ENCODE assay signal across 22 cellular contexts in genomic region chr4:1577818-1578217, GRCh38.
DNase-seq lines count a peak whose midpoint lies in the region; ATAC-seq, FAIRE-seq and TF ChIP-seq lines count a peak whose summit lies in the region.
"Had no signal": no experiment of that assay in that cellular context is flagged by ENCODE, and none has a peak within 500 bp of the region (broad histone marks: within the 10 kb centered on the region; RNA-seq: fewer than 3 reads in every experiment).

No MANE protein-coding gene starts in this region.

- TF ChIP-seq RAD21 in K562 (CRISPR knock-in tag; conservative IDR thresholded peaks at IDR 0.05 in 1 of 2, IDR thresholded peaks at IDR 0.05 in 1 of 2) = no peak

- no peak overlapping the region for H3K4me3 Mint-ChIP-seq in T-helper 2 cell treated with Interferon-gamma antibody and Interleukin-4, amounts not matched to agents 5 μg/mL and 100 μg/mL, for 36 hours

- H3K4me3 ChIP-seq in right atrium auricular region (no peak overlapping the region), K562 (no peak overlapping the region), iPS-20b (ENCODE audit: low read length) (peak overlapping the region; percentile 50; the same call in 1 of the 2 replicates), suprapubic skin (peak overlapping the region; percentile 56)

- no TSS peak for BruUV-seq in K562 (replicated peaks; lab: Mats Ljungman, UMichigan)

- no peak for FAIRE-seq in K562 (lab: Jason Lieb, UNC)
- FAIRE-seq: GM12891, keratinocyte had no signal

- no peak for TF ChIP-seq POLR2A in K562 (conservative IDR thresholded peaks at IDR 0.05)
- TF ChIP-seq POLR2A in suprapubic skin (IDR thresholded peaks at IDR 0.05) = no peak

- TF ChIP-seq CTCF in right atrium auricular region (IDR thresholded peaks at IDR 0.05) (no peak), K562 (IDR thresholded peaks at IDR 0.05 in 2 of 3, conservative IDR thresholded peaks at IDR 0.05 in 1 of 3; ENCODE audit: insufficient read depth in 2 of 3, low read depth in 1 of 3, low read length in 3 of 3) (no peak), suprapubic skin (IDR thresholded peaks at IDR 0.05) (no peak)

- H3K4me1 Mint-ChIP-seq in T-helper 2 cell treated with Interferon-gamma antibody and Interleukin-4, amounts not matched to agents 5 μg/mL and 100 μg/mL, for 36 hours (ENCODE audit: low read depth) = peaks cover 4% of the 10 kb centered on the region

- no peak overlapping the region for H3K9ac ChIP-seq in K562 (ENCODE audit: insufficient read depth in 1 of 2, low read depth in 2 of 2, low read length in 2 of 2)
- no peak overlapping the region for H3K9ac ChIP-seq in iPS-20b (ENCODE audit: low read depth, low read length)

- in situ Hi-C loops in K562 (cut with MboI) = no loop called here

- intact Hi-C loops in Right ventricle myocardium superior (cut with DNase I) = no loop called here
- intact Hi-C loops in K562 (cut with micrococcal nuclease) = no loop called here

- H3K9me3 ChIP-seq in right atrium auricular region (no peaks in the 10 kb centered on the region), K562 (replicated peaks; ENCODE audit: control insufficient read depth, insufficient read depth, low read depth, low read length) (0 out of 2 replicates have a peak, but pooled peaks cover 2% of the 10 kb centered on the region), iPS-20b (ENCODE audit: insufficient read depth, low read depth, low read length) (no peaks in the 10 kb centered on the region), suprapubic skin (no peaks in the 10 kb centered on the region)

- H3K4me1 ChIP-seq in right atrium auricular region = peaks cover 0 to 29% of the 10 kb centered on the region in 2 donors
- peaks cover 8 to 62% of the 10 kb centered on the region in 2 experiments; a peak in 4 of 5 replicates for H3K4me1 ChIP-seq in K562 (replicated peaks in 1 of 2; ENCODE audit: control insufficient read depth in 2 of 2, insufficient read depth in 2 of 2, low read length in 2 of 2)
- H3K4me1 ChIP-seq in iPS-20b (ENCODE audit: insufficient read depth, low read length) = peaks cover 4% of the 10 kb centered on the region; the same call in 1 of the 2 replicates
- H3K4me1 ChIP-seq in suprapubic skin = peaks cover 28% of the 10 kb centered on the region

- CTCF ChIA-PET in K562 (lab: Yijun Ruan, JAX; ENCODE audit: low intra/inter-chr PET ratio) = no interaction called here

- POLR2A ChIA-PET in K562 (lab: Yijun Ruan, JAX) = no interaction called here

- H3K9me3 Mint-ChIP-seq in T-helper 2 cell treated with Interferon-gamma antibody and Interleukin-4, amounts not matched to agents 5 μg/mL and 100 μg/mL, for 36 hours = no peaks in the 10 kb centered on the region
- H3K9me3 Mint-ChIP-seq: activated naive CD4-positive, alpha-beta T cell treated with anti-CD3 and anti-CD28 coated beads for 36 hours; activated T-cell treated with anti-CD3 and anti-CD28 coated beads, Interleukin-2, amount 50 U/mL, for 24 hours had no signal

- peak; percentile 38 for DNase-seq in Right ventricle myocardium superior
- DNase-seq in right atrium auricular region (ENCODE audit: low spot score) = no peak
- DNase-seq in K562 (ENCODE audit: extremely low read depth in 1 of 4, low spot score in 3 of 4) = no peak
- peak in 1 of 2 donors; percentile 59 for DNase-seq in suprapubic skin (ENCODE audit: low spot score in 2 of 2)
- no peak for DNase-seq in HUDEP-2 (lab: John Stamatoyannopoulos, UW; ENCODE audit: unreplicated experiment in 76 of 76)
- no peak for DNase-seq in NCI-H1092 (lab: John Stamatoyannopoulos, UW)
- DNase-seq in T-helper 2 cell treated with Interferon-gamma antibody and Interleukin-4, amounts not matched to agents 5 μg/mL and 100 μg/mL, for 36 hours (ENCODE audit: low spot score) = no peak
- DNase-seq: ACHN; activated CD4-positive, alpha-beta T cell treated with anti-CD3 and anti-CD28 coated beads, Interleukin-2, amount 50 U/mL, for 48 hours; activated naive CD4-positive, alpha-beta T cell treated with anti-CD3 and anti-CD28 coated beads for 36 hours; activated T-cell treated with anti-CD3 and anti-CD28 coated beads, Interleukin-2, amount 50 U/mL, for 24 hours; CD4-positive, CD25-positive, alpha-beta regulatory T cell; DMS53; hippocampal formation; KG1; NCI-H2029; NCI-H446; stimulated activated CD4-positive, alpha-beta T cell treated with anti-CD3 and anti-CD28 coated beads, Interleukin-12 subunit alpha, Interleukin-12 subunit beta, amount 100 ng/mL, for 4 hours had no signal

- H3K27me3 ChIP-seq in right atrium auricular region (no peaks in the 10 kb centered on the region), K562 (ENCODE audit: control insufficient read depth in 2 of 2, insufficient read depth in 2 of 2, low read length in 2 of 2) (peaks cover 10 to 29% of the 10 kb centered on the region in 2 experiments; a peak in 4 of 5 replicates), iPS-20b (ENCODE audit: insufficient read depth, low read length) (peaks cover 29% of the 10 kb centered on the region), suprapubic skin (no peaks in the 10 kb centered on the region)

- no peaks in the 10 kb centered on the region for H3K36me3 Mint-ChIP-seq in T-helper 2 cell treated with Interferon-gamma antibody and Interleukin-4, amounts not matched to agents 5 μg/mL and 100 μg/mL, for 36 hours (ENCODE audit: low read depth)
- H3K36me3 Mint-ChIP-seq: CD4-positive, CD25-positive, alpha-beta regulatory T cell had no signal

- H3K36me3 ChIP-seq in right atrium auricular region (no peaks in the 10 kb centered on the region), K562 (ENCODE audit: control insufficient read depth, insufficient read depth, low read length) (no peaks in the 10 kb centered on the region), iPS-20b (ENCODE audit: insufficient read depth, low read depth, low read length) (no peaks in the 10 kb centered on the region), suprapubic skin (no peaks in the 10 kb centered on the region)

- no peak overlapping the region for H3K27ac Mint-ChIP-seq in T-helper 2 cell treated with Interferon-gamma antibody and Interleukin-4, amounts not matched to agents 5 μg/mL and 100 μg/mL, for 36 hours
- H3K27ac Mint-ChIP-seq: activated naive CD4-positive, alpha-beta T cell treated with anti-CD3 and anti-CD28 coated beads for 36 hours; activated T-cell treated with anti-CD3 and anti-CD28 coated beads, Interleukin-2, amount 50 U/mL, for 24 hours had no signal

- ATAC-seq in Right ventricle myocardium superior (ENCODE audit: poor library complexity) (no peak), K562 (no peak)

- H3K79me2 ChIP-seq in K562 (ENCODE audit: control insufficient read depth, insufficient read depth, low read length) = no peaks in the 10 kb centered on the region

- no peak overlapping the region for H2AFZ ChIP-seq in K562 (ENCODE audit: low read depth, low read length)

- H3K27ac ChIP-seq in right atrium auricular region = no peak overlapping the region
- no peak overlapping the region for H3K27ac ChIP-seq in K562 (ENCODE audit: extremely low read depth, low read depth, low read length)
- no peak overlapping the region for H3K27ac ChIP-seq in iPS-20b (ENCODE audit: low read length)
- H3K27ac ChIP-seq in suprapubic skin = no peak overlapping the region
- H3K27ac ChIP-seq: coronary artery had no signal

- peaks cover 8% of the 10 kb centered on the region; the same call in 1 of the 2 replicates for H4K20me1 ChIP-seq in K562 (replicated peaks; ENCODE audit: control insufficient read depth, insufficient read depth, low read length)

- 35% methylated on average over 8 of the region's 17 CpGs for WGBS in K562 (ENCODE audit: insufficient coverage, low coverage, missing lambda C conversion rate)
- WGBS in suprapubic skin = 64% methylated on average over 12 of the region's 17 CpGs

- H3K9me1 ChIP-seq in K562 (ENCODE audit: control insufficient read depth, insufficient read depth, low read length) = no peaks in the 10 kb centered on the region

- H3K27me3 Mint-ChIP-seq in T-helper 2 cell treated with Interferon-gamma antibody and Interleukin-4, amounts not matched to agents 5 μg/mL and 100 μg/mL, for 36 hours (ENCODE audit: low read depth) = no peaks in the 10 kb centered on the region
- H3K27me3 Mint-ChIP-seq: activated T-cell treated with anti-CD3 and anti-CD28 coated beads, Interleukin-2, amount 50 U/mL, for 24 hours; CD4-positive, CD25-positive, alpha-beta regulatory T cell had no signal

- H3K4me2 ChIP-seq in K562 (ENCODE audit: insufficient read depth, low read length) = no peak overlapping the region

- TF ChIP-seq EP300 in K562 (IDR thresholded peaks at IDR 0.05; ENCODE audit: low read length) (no peak), suprapubic skin (IDR thresholded peaks at IDR 0.05) (no peak)

TF ChIP-seq in K562, 482 proteins besides CTCF, POLR2A, EP300 and RAD21:
- TF ChIP-seq NR2C2 (CRISPR knock-in tag; IDR thresholded peaks at IDR 0.05) = no peak
- TF ChIP-seq NR2C2 (tag; IDR thresholded peaks at IDR 0.05) = no peak
- TF ChIP-seq DLX4 (CRISPR knock-in tag; IDR thresholded peaks at IDR 0.05) = no peak
- TF ChIP-seq XRCC4 (IDR thresholded peaks at IDR 0.05; ENCODE audit: extremely low read depth, insufficient read depth, insufficient read length) = no peak
- TF ChIP-seq ARHGAP35 (IDR thresholded peaks at IDR 0.05; ENCODE audit: partially characterized antibody) = no peak
- no peak for TF ChIP-seq EGR1 (conservative IDR thresholded peaks at IDR 0.05)
- no peak for TF ChIP-seq PTBP1 (IDR thresholded peaks at IDR 0.05; ENCODE audit: low read depth, low read length)
- TF ChIP-seq ZBTB7A (IDR thresholded peaks at IDR 0.05; ENCODE audit: borderline replicate concordance, control insufficient read depth, low read depth, low read length) = peak; percentile 6; the same call in 1 of the 2 replicates
- no peak for TF ChIP-seq COPS2 (conservative IDR thresholded peaks at IDR 0.05)

Comparison
In these comparisons a context has a peak if more than half of its experiments do, and no peak if none do; other contexts are left out.
1. H3K4me3 ChIP-seq: peak in iPS-20b (single experiment) and suprapubic skin (single experiment); none in right atrium auricular region (0 of 2) and K562 (single experiment).